ENCODE assay signal across 22 cellular contexts in genomic region chr17:43532581-43532980, GRCh38. TPM values are rescaled to one million over a fixed set of nuclear protein-coding genes. Genes with fewer than 3 reads are reported as not detected.
"Had no signal": no experiment of that assay in that cellular context is flagged by ENCODE, and none has a peak within 500 bp of the region (broad histone marks: within the 10 kb centered on the region; RNA-seq: fewer than 3 reads in every experiment).

No MANE protein-coding gene starts in this region.

- DNase-seq: activated CD4-positive, alpha-beta T cell treated with anti-CD3 and anti-CD28 coated beads for 1 hour; activated CD4-positive, alpha-beta T cell treated with anti-CD3 and anti-CD28 coated beads, Interleukin-2, amount 50 U/mL, for 4 hours; activated CD8-positive, alpha-beta memory T cell treated with anti-CD3 and anti-CD28 coated beads, Interleukin-2, amount 50 U/mL, for 48 hours; activated naive CD4-positive, alpha-beta T cell treated with anti-CD3 and anti-CD28 coated beads for 36 hours; activated naive CD8-positive, alpha-beta T cell treated with anti-CD3 and anti-CD28 coated beads, Interleukin-2, amount 10 ng/mL, durations not matched to agents 7 days and 5 days; activated T-cell treated with anti-CD3 and anti-CD28 coated beads, Interleukin-2, amount 50 U/mL, for 4 hours; amniotic stem cell; cortex of kidney; heart right ventricle; kidney; lower lobe of right lung; natural killer cell; psoas muscle; stimulated activated CD4-positive, alpha-beta T cell treated with anti-CD3 and anti-CD28 coated beads, Interleukin-1b, Interleukin-23, amount 100 ng/mL, for 48 hours; T-helper 1 cell; upper lobe of left lung had no signal

- FAIRE-seq: bronchial epithelial cell, kidney, TTC549 had no signal

- H3K27ac ChIP-seq: epithelial cell of prostate, heart right ventricle, lower lobe of right lung, psoas muscle, right atrium auricular region, upper lobe of left lung, WERI-Rb-1 had no signal

- H3K27me3 ChIP-seq: heart right ventricle, right atrium auricular region, upper lobe of left lung had no signal

- H3K27me3 Mint-ChIP-seq: activated naive CD8-positive, alpha-beta T cell treated with anti-CD3 and anti-CD28 coated beads, Interleukin-2, amount 10 ng/mL, durations not matched to agents 7 days and 5 days had no signal

- H3K36me3 Mint-ChIP-seq: activated naive CD8-positive, alpha-beta T cell treated with anti-CD3 and anti-CD28 coated beads, Interleukin-2, amount 10 ng/mL, durations not matched to agents 7 days and 5 days; natural killer cell had no signal

- H3K36me3 ChIP-seq: right atrium auricular region, WERI-Rb-1 had no signal

- H3K4me3 ChIP-seq: heart right ventricle, lower lobe of right lung, psoas muscle, right atrium auricular region, upper lobe of left lung had no signal

- H3K9me3 Mint-ChIP-seq: activated naive CD4-positive, alpha-beta T cell treated with anti-CD3 and anti-CD28 coated beads for 36 hours; activated naive CD8-positive, alpha-beta T cell treated with anti-CD3 and anti-CD28 coated beads, Interleukin-2, amount 10 ng/mL, durations not matched to agents 7 days and 5 days; activated T-cell treated with anti-CD3 and anti-CD28 coated beads, Interleukin-2, amount 50 U/mL, for 4 hours; natural killer cell had no signal

- H3K4me3 Mint-ChIP-seq: activated naive CD4-positive, alpha-beta T cell treated with anti-CD3 and anti-CD28 coated beads for 36 hours; activated naive CD8-positive, alpha-beta T cell treated with anti-CD3 and anti-CD28 coated beads, Interleukin-2, amount 10 ng/mL, durations not matched to agents 7 days and 5 days; activated T-cell treated with anti-CD3 and anti-CD28 coated beads, Interleukin-2, amount 50 U/mL, for 4 hours; natural killer cell had no signal

- H3K9me3 ChIP-seq: heart right ventricle, lower lobe of right lung, psoas muscle, right atrium auricular region, upper lobe of left lung had no signal

- H3K27ac Mint-ChIP-seq: activated naive CD4-positive, alpha-beta T cell treated with anti-CD3 and anti-CD28 coated beads for 36 hours; activated naive CD8-positive, alpha-beta T cell treated with anti-CD3 and anti-CD28 coated beads, Interleukin-2, amount 10 ng/mL, durations not matched to agents 7 days and 5 days; natural killer cell had no signal

- ATAC-seq: activated T-cell treated with anti-CD3 and anti-CD28 coated beads, Interleukin-2, amount 50 U/mL, for 4 hours; heart right ventricle; left lobe of liver; lower lobe of right lung; natural killer cell; psoas muscle had no signal

RNA-seq across cellular contexts. Expression of gene ETV4, which starts 13.6 kb away (rescaled TPM):
- total RNA-seq: natural killer cell had no signal
